Comparison of ENCODE assay signal across 13 cellular contexts in genomic region chr11:12642040-12642439, GRCh38. TPM values are rescaled to one million over a fixed set of nuclear protein-coding genes. Genes with fewer than 3 reads are reported as not detected.
DNase-seq lines count a peak whose midpoint lies in the region; ATAC-seq and TF ChIP-seq lines count a peak whose summit lies in the region.
"Had no signal": no experiment of that assay in that cellular context is flagged by ENCODE, and none has a peak within 500 bp of the region (broad histone marks: within the 10 kb centered on the region; RNA-seq: fewer than 3 reads in every experiment).

No MANE protein-coding gene starts in this region.

- no peaks in the 10 kb centered on the region for H3K9me2 ChIP-seq in hepatocyte (replicated peaks; ENCODE audit: insufficient read depth)

- H3K27ac ChIP-seq in mammary epithelial cell (ENCODE audit: insufficient read depth, low read depth, low read length) (no peak overlapping the region), breast epithelium (no peak overlapping the region), hepatocyte (peak overlapping the region; percentile 0), gastrocnemius medialis (no peak overlapping the region)
- H3K27ac ChIP-seq: transverse colon had no signal

- H3K9ac ChIP-seq in mammary epithelial cell (ENCODE audit: insufficient read depth, low read length) (no peak overlapping the region), adipocyte (ENCODE audit: low read length) (no peak overlapping the region)

- H3K4me3 ChIP-seq in mammary epithelial cell (replicated peaks in 1 of 3; ENCODE audit: insufficient read depth in 1 of 3, low read depth in 2 of 3, low read length in 3 of 3) (no peak overlapping the region), breast epithelium (no peak overlapping the region), adipocyte (ENCODE audit: low read length) (no peak overlapping the region), hepatocyte (no peak overlapping the region), gastrocnemius medialis (no peak overlapping the region)
- H3K4me3 ChIP-seq: transverse colon had no signal

- H2AFZ ChIP-seq in mammary epithelial cell (ENCODE audit: low read depth, low read length), result no peak overlapping the region
- H2AFZ ChIP-seq in hepatocyte, result no peak overlapping the region

- H4K20me1 ChIP-seq in mammary epithelial cell (ENCODE audit: insufficient read depth, low read length) (no peaks in the 10 kb centered on the region), hepatocyte (ENCODE audit: insufficient read depth, poor library complexity, severe bottlenecking) (no peaks in the 10 kb centered on the region)

- dilution Hi-C loops in mammary epithelial cell (cut with HindIII; ENCODE audit: low sequenced_read_pairs), result no loop called here

- H3K4me1 ChIP-seq in mammary epithelial cell (ENCODE audit: insufficient read depth, low read length) (no peaks in the 10 kb centered on the region), breast epithelium (no peaks in the 10 kb centered on the region), adipocyte (ENCODE audit: control insufficient read depth, insufficient read depth, low read length) (no peaks in the 10 kb centered on the region), hepatocyte (ENCODE audit: insufficient read depth) (no peaks in the 10 kb centered on the region), gastrocnemius medialis (no peaks in the 10 kb centered on the region)
- H3K4me1 ChIP-seq: transverse colon had no signal

- H3K36me3 Mint-ChIP-seq in type B pancreatic cell, result no peaks in the 10 kb centered on the region
- H3K36me3 Mint-ChIP-seq: activated naive CD4-positive, alpha-beta T cell treated with anti-CD3 and anti-CD28 coated beads, Interleukin-2, amount 10 ng/mL, durations not matched to agents 7 days and 5 days had no signal

- H3K27me3 ChIP-seq in mammary epithelial cell (ENCODE audit: insufficient read depth, low read length), result no peaks in the 10 kb centered on the region
- no peaks in the 10 kb centered on the region for H3K27me3 ChIP-seq in breast epithelium
- no peaks in the 10 kb centered on the region for H3K27me3 ChIP-seq in adipocyte (replicated peaks; ENCODE audit: control insufficient read depth, insufficient read depth, low read length)
- no peaks in the 10 kb centered on the region for H3K27me3 ChIP-seq in hepatocyte
- no peaks in the 10 kb centered on the region for H3K27me3 ChIP-seq in gastrocnemius medialis
- H3K27me3 ChIP-seq: transverse colon had no signal

- ATAC-seq in gastrocnemius medialis, result no peak

- H3K79me2 ChIP-seq in mammary epithelial cell (ENCODE audit: insufficient read depth, low read length) (no peaks in the 10 kb centered on the region), hepatocyte (no peaks in the 10 kb centered on the region)

- no peak overlapping the region for H3K4me3 Mint-ChIP-seq in type B pancreatic cell
- H3K4me3 Mint-ChIP-seq: activated naive CD4-positive, alpha-beta T cell treated with anti-CD3 and anti-CD28 coated beads, Interleukin-2, amount 10 ng/mL, durations not matched to agents 7 days and 5 days had no signal

- intact Hi-C loops in mammary epithelial cell (cut with micrococcal nuclease), result no loop called here
- intact Hi-C loops in breast epithelium (cut with DNase I; ENCODE audit: low total_unique reads), result no loop called here
- intact Hi-C loops in gastrocnemius medialis (cut with DNase I; ENCODE audit: low total_unique reads), result no loop called here

- H3K27ac Mint-ChIP-seq in type B pancreatic cell, result peak overlapping the region; percentile 56
- H3K27ac Mint-ChIP-seq: activated naive CD4-positive, alpha-beta T cell treated with anti-CD3 and anti-CD28 coated beads, Interleukin-2, amount 10 ng/mL, durations not matched to agents 7 days and 5 days had no signal

- TF ChIP-seq POLR2A in breast epithelium (IDR thresholded peaks at IDR 0.05) (no peak), gastrocnemius medialis (IDR thresholded peaks at IDR 0.05) (no peak)

- in situ Hi-C loops in mammary epithelial cell (cut with MboI; ENCODE audit: low sequenced_read_pairs in 2 of 2), result no loop called here
- in situ Hi-C loops in gastrocnemius medialis (cut with MboI; ENCODE audit: low sequenced_read_pairs in 4 of 4), result loop anchor here in 1 of 4 donors (25.0 kb wide), 1 partner anchor 520 kb away; no protein-coding TSS in a partner anchor

- TF ChIP-seq CTCF in mammary epithelial cell (conservative IDR thresholded peaks at IDR 0.05 in 1 of 2, IDR thresholded peaks at IDR 0.05 in 1 of 2; ENCODE audit: extremely low read depth in 1 of 2, insufficient read depth in 1 of 2, low read depth in 1 of 2, low read length in 2 of 2) (no peak), breast epithelium (IDR thresholded peaks at IDR 0.05) (no peak), hepatocyte (IDR thresholded peaks at IDR 0.05; ENCODE audit: poor library complexity) (no peak), type B pancreatic cell (conservative IDR thresholded peaks at IDR 0.05) (no peak), gastrocnemius medialis (IDR thresholded peaks at IDR 0.05 in 4 of 5, conservative IDR thresholded peaks at IDR 0.05 in 1 of 5) (no peak)

- DNase-seq in mammary epithelial cell, result peak; percentile 3
- no peak for DNase-seq in breast epithelium (ENCODE audit: low spot score in 2 of 2)
- DNase-seq in adipocyte (ENCODE audit: low read depth), result peak; percentile 25
- DNase-seq in hepatocyte (ENCODE audit: low spot score), result peak; percentile 15
- no peak for DNase-seq in type B pancreatic cell (ENCODE audit: extremely low spot score, unreplicated experiment)
- DNase-seq in activated CD8-positive, alpha-beta memory T cell treated with anti-CD3 and anti-CD28 coated beads, Interleukin-2, amount 50 U/mL, for 48 hours, result no peak
- no peak for DNase-seq in AML-193 (lab: John Stamatoyannopoulos, UW)
- no peak for DNase-seq in gastrocnemius medialis
- DNase-seq: ACHN; activated CD4-positive, alpha-beta T cell treated with anti-CD3 and anti-CD28 coated beads, Interleukin-2, amount 50 U/mL, for 48 hours; activated naive CD4-positive, alpha-beta T cell treated with anti-CD3 and anti-CD28 coated beads, Interleukin-2, amount 10 ng/mL, durations not matched to agents 7 days and 5 days; effector CD8-positive, alpha-beta T cell; transverse colon had no signal

- H3K27me3 Mint-ChIP-seq in type B pancreatic cell, result no peaks in the 10 kb centered on the region
- H3K27me3 Mint-ChIP-seq: activated naive CD4-positive, alpha-beta T cell treated with anti-CD3 and anti-CD28 coated beads, Interleukin-2, amount 10 ng/mL, durations not matched to agents 7 days and 5 days had no signal

- peaks cover 17% of the 10 kb centered on the region for H3K4me1 Mint-ChIP-seq in type B pancreatic cell (ENCODE audit: unreplicated experiment)
- H3K4me1 Mint-ChIP-seq: activated naive CD4-positive, alpha-beta T cell treated with anti-CD3 and anti-CD28 coated beads, Interleukin-2, amount 10 ng/mL, durations not matched to agents 7 days and 5 days had no signal

- CTCF ChIA-PET in mammary epithelial cell (lab: Charles Lee; ENCODE audit: low non-redundant PET), result no interaction called here

- no peaks in the 10 kb centered on the region for H3K36me3 ChIP-seq in mammary epithelial cell (ENCODE audit: insufficient read depth, low read length)
- H3K36me3 ChIP-seq in breast epithelium, result no peaks in the 10 kb centered on the region
- H3K36me3 ChIP-seq in adipocyte (ENCODE audit: control insufficient read depth, insufficient read depth, low read length, severe bottlenecking), result no peaks in the 10 kb centered on the region
- H3K36me3 ChIP-seq in hepatocyte (replicated peaks; ENCODE audit: insufficient read depth, low read depth), result no peaks in the 10 kb centered on the region
- no peaks in the 10 kb centered on the region for H3K36me3 ChIP-seq in gastrocnemius medialis
- H3K36me3 ChIP-seq: transverse colon had no signal

- H3K9me3 ChIP-seq in mammary epithelial cell (replicated peaks; ENCODE audit: insufficient read depth, low read length), result no peaks in the 10 kb centered on the region
- no peaks in the 10 kb centered on the region for H3K9me3 ChIP-seq in breast epithelium
- H3K9me3 ChIP-seq in adipocyte (ENCODE audit: control insufficient read depth, low read length), result no peaks in the 10 kb centered on the region
- no peaks in the 10 kb centered on the region for H3K9me3 ChIP-seq in hepatocyte (ENCODE audit: low read depth)
- H3K9me3 ChIP-seq in gastrocnemius medialis, result no peaks in the 10 kb centered on the region
- H3K9me3 ChIP-seq: transverse colon had no signal

- BruUV-seq in mammary epithelial cell (replicated peaks; lab: Mats Ljungman, UMichigan), result no TSS peak

- H3K9me3 Mint-ChIP-seq in type B pancreatic cell, result peaks cover 4% of the 10 kb centered on the region

- WGBS in mammary epithelial cell (ENCODE audit: low coverage, missing lambda C conversion rate), result 61% methylated on average over 5 of the region's 5 CpGs
- 52% methylated on average over 5 of the region's 5 CpGs for WGBS in hepatocyte (ENCODE audit: low lambda C conversion rate, missing lambda C conversion rate)

- H3K4me2 ChIP-seq in mammary epithelial cell (ENCODE audit: insufficient read depth, low read depth, low read length) (no peak overlapping the region), hepatocyte (no peak overlapping the region)

RNA-seq across cellular contexts. Expression of gene TEAD1, which starts 32.2 kb away (rescaled TPM):
- total RNA-seq in mammary epithelial cell (100 to 1,000 TPM in 1 of 2 donors, 10 to 100 TPM in 1; 93.9 to 107 TPM), breast epithelium (100 to 1,000 TPM in 1 of 3 donors, 10 to 100 TPM in 2; 67.8 to 110 (median 80.1) TPM), hepatocyte (82.2 and 87.2 TPM in 2 replicates), type B pancreatic cell (ENCODE audit: low replicate concordance) (91.8 and 99.3 TPM in 2 replicates), gastrocnemius medialis (100 to 1,000 TPM in 2 of 4 donors, 10 to 100 TPM in 2; 46.1 to 175 (median 126) TPM)
- polyA plus RNA-seq in mammary epithelial cell (21.3 TPM), hepatocyte (37.2 and 50.4 TPM in 2 replicates)
- 88.8 TPM for polyA minus RNA-seq in mammary epithelial cell

Comparison
In these comparisons a context has a peak if more than half of its experiments do, and no peak if none do; other contexts are left out.
1. DNase-seq: peak in mammary epithelial cell (single experiment), adipocyte (single experiment) and hepatocyte (single experiment); none in breast epithelium (0 of 2), type B pancreatic cell (single experiment), activated CD8-positive, alpha-beta memory T cell treated with anti-CD3 and anti-CD28 coated beads, Interleukin-2, amount 50 U/mL, for 48 hours (single experiment), AML-193 (0 of 2) and gastrocnemius medialis (0 of 2).